1 cellular context compared by ENCODE assay signal in genomic region chr1:15526490-15527339, GRCh38.
TF ChIP-seq lines count a peak whose summit lies in the region.

Gene DNAJC16, plus strand, starts transcription at chr1:15526848. Its CDS starts 2,258 bp downstream, at chr1:15529106.

TF ChIP-seq in SK-N-SH, 30 proteins besides CTCF, POLR2A, EP300 and RAD21 (continued from another document):
- no peak for TF ChIP-seq IRF3 (IDR thresholded peaks at IDR 0.05; ENCODE audit: low read depth, low read length)
- TF ChIP-seq REST (IDR thresholded peaks at IDR 0.05; ENCODE audit: low read depth, low read length): peak; percentile 45; the same call in 1 of the 2 replicates
- TF ChIP-seq POLR2AphosphoS5 (IDR thresholded peaks at IDR 0.05; ENCODE audit: low read depth, low read length): peak; percentile 80
- peak; percentile 16; the same call in 1 of the 2 replicates for TF ChIP-seq RFX5 (IDR thresholded peaks at IDR 0.05; ENCODE audit: low read length)
- TF ChIP-seq SMC3 (IDR thresholded peaks at IDR 0.05; ENCODE audit: low read depth, low read length): no peak
- TF ChIP-seq YY1 (IDR thresholded peaks at IDR 0.05; ENCODE audit: low read depth): no peak
- no peak for TF ChIP-seq JUND (IDR thresholded peaks at IDR 0.05)
- no peak for TF ChIP-seq EZH2phosphoT487 (IDR thresholded peaks at IDR 0.05; ENCODE audit: borderline replicate concordance, low read depth)
- TF ChIP-seq FOXM1 (IDR thresholded peaks at IDR 0.05; ENCODE audit: low read depth): no peak
- TF ChIP-seq NFIC (IDR thresholded peaks at IDR 0.05; ENCODE audit: borderline replicate concordance): peak; percentile 14; the same call in 1 of the 2 replicates
- no peak for TF ChIP-seq RXRA (IDR thresholded peaks at IDR 0.05; ENCODE audit: borderline replicate concordance, low read depth)
- TF ChIP-seq RCOR1 (IDR thresholded peaks at IDR 0.05; ENCODE audit: low read length): peak; percentile 11; the same call in 1 of the 2 replicates
- TF ChIP-seq ELF1 (IDR thresholded peaks at IDR 0.05): peak; percentile 56; the same call in 1 of the 2 replicates
- TF ChIP-seq TAF1 (IDR thresholded peaks at IDR 0.05; ENCODE audit: borderline replicate concordance, low read depth, low read length): peak; percentile 37
- TF ChIP-seq TEAD4 (IDR thresholded peaks at IDR 0.05; ENCODE audit: borderline replicate concordance, insufficient read depth): no peak
- peak; percentile 89 for TF ChIP-seq MXI1 (IDR thresholded peaks at IDR 0.05; ENCODE audit: low read depth, low read length)
- peak; percentile 99 for TF ChIP-seq USF1 (IDR thresholded peaks at IDR 0.05; ENCODE audit: borderline replicate concordance, low read depth)
- peak; percentile 92 for TF ChIP-seq USF2 (IDR thresholded peaks at IDR 0.05; ENCODE audit: borderline replicate concordance, low read depth, low read length)
